ENCODE assay signal across 3 cellular contexts in the genomic region with DNA sequence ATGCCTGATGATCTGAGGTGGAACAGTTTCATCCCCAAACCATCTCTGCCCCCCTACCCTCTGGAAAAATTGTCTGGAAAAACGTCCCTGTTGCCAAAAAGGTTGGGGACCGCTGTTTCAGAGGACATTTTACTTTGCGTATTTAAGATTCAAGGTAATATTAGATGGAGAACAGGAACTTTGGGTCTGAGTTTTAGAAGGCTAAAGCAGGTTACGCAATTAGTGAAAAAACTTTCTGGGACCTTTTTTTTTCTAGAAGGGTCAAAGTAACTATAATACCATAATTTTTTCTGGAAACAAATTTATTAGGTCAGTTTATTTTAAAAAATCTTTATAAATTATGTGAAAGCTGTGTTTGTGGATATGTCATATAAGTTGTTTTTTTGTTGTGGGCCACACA.
TF ChIP-seq lines count a peak whose summit lies in the region.

No MANE protein-coding gene starts in this region.

TF ChIP-seq in A549, 52 proteins besides CTCF, POLR2A, EP300 and RAD21:
- TF ChIP-seq ZFP36 (IDR thresholded peaks at IDR 0.05; ENCODE audit: borderline replicate concordance, partially characterized antibody) (no peak), CEBPB (IDR thresholded peaks at IDR 0.05) (peak; percentile 30 to 44; a peak in 2 of 4 replicates), FOSB (CRISPR knock-in tag; IDR thresholded peaks at IDR 0.05) (no peak), NFE2L2 (conservative IDR thresholded peaks at IDR 0.05; ENCODE audit: low read length) (no peak), RNF2 (IDR thresholded peaks at IDR 0.05; ENCODE audit: borderline replicate concordance, low read depth) (no peak)
- TF ChIP-seq, protein P1, sequence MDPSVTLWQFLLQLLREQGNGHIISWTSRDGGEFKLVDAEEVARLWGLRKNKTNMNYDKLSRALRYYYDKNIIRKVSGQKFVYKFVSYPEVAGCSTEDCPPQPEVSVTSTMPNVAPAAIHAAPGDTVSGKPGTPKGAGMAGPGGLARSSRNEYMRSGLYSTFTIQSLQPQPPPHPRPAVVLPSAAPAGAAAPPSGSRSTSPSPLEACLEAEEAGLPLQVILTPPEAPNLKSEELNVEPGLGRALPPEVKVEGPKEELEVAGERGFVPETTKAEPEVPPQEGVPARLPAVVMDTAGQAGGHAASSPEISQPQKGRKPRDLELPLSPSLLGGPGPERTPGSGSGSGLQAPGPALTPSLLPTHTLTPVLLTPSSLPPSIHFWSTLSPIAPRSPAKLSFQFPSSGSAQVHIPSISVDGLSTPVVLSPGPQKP (IDR thresholded peaks at IDR 0.05; ENCODE audit: low read depth, low read length): no peak
- TF ChIP-seq, protein P2, sequence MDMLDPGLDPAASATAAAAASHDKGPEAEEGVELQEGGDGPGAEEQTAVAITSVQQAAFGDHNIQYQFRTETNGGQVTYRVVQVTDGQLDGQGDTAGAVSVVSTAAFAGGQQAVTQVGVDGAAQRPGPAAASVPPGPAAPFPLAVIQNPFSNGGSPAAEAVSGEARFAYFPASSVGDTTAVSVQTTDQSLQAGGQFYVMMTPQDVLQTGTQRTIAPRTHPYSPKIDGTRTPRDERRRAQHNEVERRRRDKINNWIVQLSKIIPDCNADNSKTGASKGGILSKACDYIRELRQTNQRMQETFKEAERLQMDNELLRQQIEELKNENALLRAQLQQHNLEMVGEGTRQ (IDR thresholded peaks at IDR 0.05): no peak

TF ChIP-seq in IMR-90, 13 proteins besides CTCF, POLR2A, EP300 and RAD21:
- peak; percentile 74 for TF ChIP-seq CEBPB (IDR thresholded peaks at IDR 0.05; ENCODE audit: low read depth, low read length)
- TF ChIP-seq SMC3 (IDR thresholded peaks at IDR 0.05; ENCODE audit: low read depth, low read length): no peak

TF ChIP-seq in K562, 482 proteins besides CTCF, POLR2A, EP300 and RAD21:
- TF ChIP-seq CEBPG (CRISPR knock-in tag; IDR thresholded peaks at IDR 0.05): no peak
- peak; percentile 31 to 41; a peak in 1 of 4 replicates for TF ChIP-seq CEBPG (tag; conservative IDR thresholded peaks at IDR 0.05 in 1 of 2, IDR thresholded peaks at IDR 0.05 in 1 of 2)
- TF ChIP-seq SP1 (CRISPR knock-in tag; IDR thresholded peaks at IDR 0.05): no peak
- peak; percentile 66 for TF ChIP-seq CEBPB (tag; IDR thresholded peaks at IDR 0.05)
